Comparison of ENCODE assay signal across 9 cellular contexts in genomic region chr3:188037116-188037718, GRCh38.
DNase-seq lines count a peak whose midpoint lies in the region; TF ChIP-seq lines count a peak whose summit lies in the region.
"Had no signal": no experiment of that assay in that cellular context is flagged by ENCODE, and none has a peak within 500 bp of the region (broad histone marks: within the 10 kb centered on the region; RNA-seq: fewer than 3 reads in every experiment).

No MANE protein-coding gene starts in this region.

- H3K27me3 ChIP-seq in BE2C (no peaks in the 10 kb centered on the region), MG63 (no peaks in the 10 kb centered on the region), colonic mucosa (no peaks in the 10 kb centered on the region), mesenchymal stem cell (ENCODE audit: control insufficient read depth in 1 of 2, insufficient read depth in 1 of 2, low read length in 2 of 2) (no peaks in the 10 kb centered on the region)

- H3K9ac ChIP-seq in colonic mucosa (ENCODE audit: low read depth in 2 of 2, low read length in 2 of 2) (no peak overlapping the region), mesenchymal stem cell (ENCODE audit: low read length) (no peak overlapping the region)

- H3K23ac ChIP-seq in mesenchymal stem cell (ENCODE audit: low read length in 2 of 2): no peak overlapping the region

- no peak overlapping the region for H4K8ac ChIP-seq in mesenchymal stem cell (ENCODE audit: low read length)

- H3K9me3 ChIP-seq in BE2C (no peaks in the 10 kb centered on the region), MG63 (no peaks in the 10 kb centered on the region), colonic mucosa (no peaks in the 10 kb centered on the region), mesenchymal stem cell (ENCODE audit: control insufficient read depth, low read length) (no peaks in the 10 kb centered on the region)

- H3K4me1 Mint-ChIP-seq in activated naive CD4-positive, alpha-beta T cell treated with anti-CD3 and anti-CD28 coated beads, Interleukin-2, amount 10 ng/mL, durations not matched to agents 7 days and 5 days: peaks cover 10% of the 10 kb centered on the region

- H3K27ac Mint-ChIP-seq in activated naive CD4-positive, alpha-beta T cell treated with anti-CD3 and anti-CD28 coated beads, Interleukin-2, amount 10 ng/mL, durations not matched to agents 7 days and 5 days: no peak overlapping the region

- CTCF ChIA-PET in activated naive CD4-positive, alpha-beta T cell treated with anti-CD3 and anti-CD28 coated beads, Interleukin-2, amount 10 ng/mL, durations not matched to agents 7 days and 5 days (lab: Charles Lee): no interaction called here

- no peak overlapping the region for H2BK15ac ChIP-seq in mesenchymal stem cell (ENCODE audit: low read depth, poor library complexity, severe bottlenecking)

- no peak overlapping the region for H3K4ac ChIP-seq in mesenchymal stem cell (ENCODE audit: low read depth in 1 of 2, low read length in 2 of 2)

- no peak overlapping the region for H3K14ac ChIP-seq in mesenchymal stem cell (ENCODE audit: low read length in 2 of 2)

- H3K4me1 ChIP-seq in BE2C: no peaks in the 10 kb centered on the region
- no peaks in the 10 kb centered on the region for H3K4me1 ChIP-seq in colonic mucosa
- H3K4me1 ChIP-seq in mesenchymal stem cell (ENCODE audit: control insufficient read depth, insufficient read depth, low read depth, low read length): peaks cover 3% of the 10 kb centered on the region

- H3K36me3 Mint-ChIP-seq in activated naive CD4-positive, alpha-beta T cell treated with anti-CD3 and anti-CD28 coated beads, Interleukin-2, amount 10 ng/mL, durations not matched to agents 7 days and 5 days: peaks cover 1% of the 10 kb centered on the region

- no peaks in the 10 kb centered on the region for H3K36me3 ChIP-seq in BE2C
- H3K36me3 ChIP-seq in MG63: no peaks in the 10 kb centered on the region
- no peaks in the 10 kb centered on the region for H3K36me3 ChIP-seq in colonic mucosa
- H3K36me3 ChIP-seq in mesenchymal stem cell (ENCODE audit: control insufficient read depth in 1 of 2, insufficient read depth in 2 of 2, low read depth in 1 of 2, low read length in 2 of 2): no peaks in the 10 kb centered on the region

- no peak overlapping the region for H2BK12ac ChIP-seq in mesenchymal stem cell (ENCODE audit: low read length in 2 of 2)

- H2AFZ ChIP-seq in mesenchymal stem cell (ENCODE audit: low read depth, low read length): no peak overlapping the region

- H3K4me3 ChIP-seq in BE2C (ENCODE audit: low read depth, low read length) (no peak overlapping the region), MG63 (no peak overlapping the region), colonic mucosa (no peak overlapping the region), mesenchymal stem cell (ENCODE audit: insufficient read depth in 1 of 2, low read depth in 1 of 2, low read length in 2 of 2) (peak overlapping the region in 1 of 2 experiments; percentile 46)

- no peak overlapping the region for H3K4me3 Mint-ChIP-seq in activated naive CD4-positive, alpha-beta T cell treated with anti-CD3 and anti-CD28 coated beads, Interleukin-2, amount 10 ng/mL, durations not matched to agents 7 days and 5 days

- no peak overlapping the region for H2BK120ac ChIP-seq in mesenchymal stem cell (ENCODE audit: low read depth, low read length)

- no peaks in the 10 kb centered on the region for H3K9me3 Mint-ChIP-seq in activated naive CD4-positive, alpha-beta T cell treated with anti-CD3 and anti-CD28 coated beads, Interleukin-2, amount 10 ng/mL, durations not matched to agents 7 days and 5 days

- 56% methylated on average over 3 of the region's 5 CpGs for WGBS in mesenchymal stem cell

- no peak overlapping the region for H3K27ac ChIP-seq in colonic mucosa
- no peak overlapping the region for H3K27ac ChIP-seq in mesenchymal stem cell (ENCODE audit: low read length, poor library complexity, severe bottlenecking)
- H3K27ac ChIP-seq: HL-60 had no signal

- peak overlapping the region; percentile 3 for H3K4me2 ChIP-seq in mesenchymal stem cell (ENCODE audit: low read length, poor library complexity, severe bottlenecking)

- intact Hi-C loops in colonic mucosa (cut with DNase I): no loop called here

- H4K91ac ChIP-seq in mesenchymal stem cell (ENCODE audit: low read length): no peak overlapping the region

- H3K27me3 Mint-ChIP-seq in activated naive CD4-positive, alpha-beta T cell treated with anti-CD3 and anti-CD28 coated beads, Interleukin-2, amount 10 ng/mL, durations not matched to agents 7 days and 5 days: peaks cover 8% of the 10 kb centered on the region

- no peak overlapping the region for H2AK5ac ChIP-seq in mesenchymal stem cell (ENCODE audit: low read length, severe bottlenecking)

- DNase-seq in BE2C (no peak), MG63 (peak; percentile 26), colonic mucosa (peak; percentile 54), mesenchymal stem cell (peak; percentile 54), occipital lobe (lab: John Stamatoyannopoulos, UW) (no peak)
- DNase-seq in activated naive CD4-positive, alpha-beta T cell treated with anti-CD3 and anti-CD28 coated beads, Interleukin-2, amount 50 U/mL, for 16 hours: no peak
- DNase-seq in activated CD4-positive, CD25-positive, alpha-beta regulatory T cell (lab: John Stamatoyannopoulos, UW): no peak
- no peak for DNase-seq in activated naive CD4-positive, alpha-beta T cell treated with anti-CD3 and anti-CD28 coated beads, Interleukin-2, amount 10 ng/mL, durations not matched to agents 7 days and 5 days

- no peaks in the 10 kb centered on the region for H3K79me1 ChIP-seq in mesenchymal stem cell (replicated peaks; ENCODE audit: low read length, poor library complexity, severe bottlenecking)

- TF ChIP-seq CTCF in BE2C (IDR thresholded peaks at IDR 0.05; ENCODE audit: low read depth, low read length) (peak; percentile 43), colonic mucosa (IDR thresholded peaks at IDR 0.05) (peak; percentile 39)

- H2BK5ac ChIP-seq in mesenchymal stem cell (ENCODE audit: low read depth, low read length, poor library complexity, severe bottlenecking): no peak overlapping the region

- H3K18ac ChIP-seq in mesenchymal stem cell (ENCODE audit: low read depth in 1 of 2, low read length in 2 of 2): no peak overlapping the region

Comparison
In these comparisons a context has a peak if more than half of its experiments do, and no peak if none do; other contexts are left out.
1. DNase-seq: peak in MG63 (single experiment), colonic mucosa (single experiment) and mesenchymal stem cell (single experiment); none in BE2C (single experiment), activated naive CD4-positive, alpha-beta T cell treated with anti-CD3 and anti-CD28 coated beads, Interleukin-2, amount 50 U/mL, for 16 hours (single experiment), activated CD4-positive, CD25-positive, alpha-beta regulatory T cell (0 of 4), activated naive CD4-positive, alpha-beta T cell treated with anti-CD3 and anti-CD28 coated beads, Interleukin-2, amount 10 ng/mL, durations not matched to agents 7 days and 5 days (single experiment) and occipital lobe (single experiment).